Comparison of ENCODE assay signal across 1 cellular context in the genomic region with DNA sequence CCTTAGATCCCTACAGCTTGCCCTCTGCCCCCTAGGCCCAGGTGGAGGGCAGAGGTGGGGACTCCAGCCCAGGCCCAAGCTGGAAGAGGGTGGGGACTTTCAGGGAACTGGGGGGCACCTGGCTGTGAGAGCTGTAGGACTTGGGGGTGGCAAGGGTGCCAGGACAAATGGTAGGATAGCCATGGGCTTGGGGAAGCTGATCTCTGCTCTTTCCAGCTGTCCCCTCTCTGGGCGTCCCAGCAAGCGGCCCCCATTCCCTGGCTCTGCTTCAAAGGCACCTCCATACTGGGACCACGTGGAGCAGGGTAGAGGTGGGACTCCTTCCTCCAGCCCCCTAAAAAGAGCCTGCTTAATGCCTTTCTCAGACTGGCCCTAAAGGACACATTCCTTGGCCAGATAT.
TF ChIP-seq lines count a peak whose summit lies in the region.

No MANE protein-coding gene starts in this region.

TF ChIP-seq in GM12878, 131 proteins besides CTCF, POLR2A, EP300 and RAD21:
- TF ChIP-seq GABPA (IDR thresholded peaks at IDR 0.05; ENCODE audit: low read depth) (no peak), SUPT20H (IDR thresholded peaks at IDR 0.05; ENCODE audit: borderline replicate concordance, control insufficient read depth, low read depth, low read length) (no peak), SIN3A (IDR thresholded peaks at IDR 0.05; ENCODE audit: low read depth, low read length) (no peak), GATAD2B (conservative IDR thresholded peaks at IDR 0.05; ENCODE audit: low read depth) (no peak), KLF5 (IDR thresholded peaks at IDR 0.05; ENCODE audit: partially characterized antibody) (no peak), RFX5 (IDR thresholded peaks at IDR 0.05; ENCODE audit: low read depth, low read length) (no peak), CREM (IDR thresholded peaks at IDR 0.05; ENCODE audit: low read depth) (no peak), RELA (IDR thresholded peaks at IDR 0.05; ENCODE audit: borderline replicate concordance, partially characterized antibody) (no peak), CHD4 (IDR thresholded peaks at IDR 0.05) (no peak), FOXM1 (IDR thresholded peaks at IDR 0.05; ENCODE audit: low read depth, low read length) (no peak), NR2F1 (conservative IDR thresholded peaks at IDR 0.05) (no peak), SP1 (IDR thresholded peaks at IDR 0.05; ENCODE audit: low read depth, low read length) (no peak)
- TF ChIP-seq, protein P1, sequence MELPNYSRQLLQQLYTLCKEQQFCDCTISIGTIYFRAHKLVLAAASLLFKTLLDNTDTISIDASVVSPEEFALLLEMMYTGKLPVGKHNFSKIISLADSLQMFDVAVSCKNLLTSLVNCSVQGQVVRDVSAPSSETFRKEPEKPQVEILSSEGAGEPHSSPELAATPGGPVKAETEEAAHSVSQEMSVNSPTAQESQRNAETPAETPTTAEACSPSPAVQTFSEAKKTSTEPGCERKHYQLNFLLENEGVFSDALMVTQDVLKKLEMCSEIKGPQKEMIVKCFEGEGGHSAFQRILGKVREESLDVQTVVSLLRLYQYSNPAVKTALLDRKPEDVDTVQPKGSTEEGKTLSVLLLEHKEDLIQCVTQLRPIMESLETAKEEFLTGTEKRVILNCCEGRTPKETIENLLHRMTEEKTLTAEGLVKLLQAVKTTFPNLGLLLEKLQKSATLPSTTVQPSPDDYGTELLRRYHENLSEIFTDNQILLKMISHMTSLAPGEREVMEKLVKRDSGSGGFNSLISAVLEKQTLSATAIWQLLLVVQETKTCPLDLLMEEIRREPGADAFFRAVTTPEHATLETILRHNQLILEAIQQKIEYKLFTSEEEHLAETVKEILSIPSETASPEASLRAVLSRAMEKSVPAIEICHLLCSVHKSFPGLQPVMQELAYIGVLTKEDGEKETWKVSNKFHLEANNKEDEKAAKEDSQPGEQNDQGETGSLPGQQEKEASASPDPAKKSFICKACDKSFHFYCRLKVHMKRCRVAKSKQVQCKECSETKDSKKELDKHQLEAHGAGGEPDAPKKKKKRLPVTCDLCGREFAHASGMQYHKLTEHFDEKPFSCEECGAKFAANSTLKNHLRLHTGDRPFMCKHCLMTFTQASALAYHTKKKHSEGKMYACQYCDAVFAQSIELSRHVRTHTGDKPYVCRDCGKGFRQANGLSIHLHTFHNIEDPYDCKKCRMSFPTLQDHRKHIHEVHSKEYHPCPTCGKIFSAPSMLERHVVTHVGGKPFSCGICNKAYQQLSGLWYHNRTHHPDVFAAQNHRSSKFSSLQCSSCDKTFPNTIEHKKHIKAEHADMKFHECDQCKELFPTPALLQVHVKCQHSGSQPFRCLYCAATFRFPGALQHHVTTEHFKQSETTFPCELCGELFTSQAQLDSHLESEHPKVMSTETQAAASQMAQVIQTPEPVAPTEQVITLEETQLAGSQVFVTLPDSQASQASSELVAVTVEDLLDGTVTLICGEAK (IDR thresholded peaks at IDR 0.05; ENCODE audit: borderline replicate concordance): no peak
- TF ChIP-seq, protein P2, sequence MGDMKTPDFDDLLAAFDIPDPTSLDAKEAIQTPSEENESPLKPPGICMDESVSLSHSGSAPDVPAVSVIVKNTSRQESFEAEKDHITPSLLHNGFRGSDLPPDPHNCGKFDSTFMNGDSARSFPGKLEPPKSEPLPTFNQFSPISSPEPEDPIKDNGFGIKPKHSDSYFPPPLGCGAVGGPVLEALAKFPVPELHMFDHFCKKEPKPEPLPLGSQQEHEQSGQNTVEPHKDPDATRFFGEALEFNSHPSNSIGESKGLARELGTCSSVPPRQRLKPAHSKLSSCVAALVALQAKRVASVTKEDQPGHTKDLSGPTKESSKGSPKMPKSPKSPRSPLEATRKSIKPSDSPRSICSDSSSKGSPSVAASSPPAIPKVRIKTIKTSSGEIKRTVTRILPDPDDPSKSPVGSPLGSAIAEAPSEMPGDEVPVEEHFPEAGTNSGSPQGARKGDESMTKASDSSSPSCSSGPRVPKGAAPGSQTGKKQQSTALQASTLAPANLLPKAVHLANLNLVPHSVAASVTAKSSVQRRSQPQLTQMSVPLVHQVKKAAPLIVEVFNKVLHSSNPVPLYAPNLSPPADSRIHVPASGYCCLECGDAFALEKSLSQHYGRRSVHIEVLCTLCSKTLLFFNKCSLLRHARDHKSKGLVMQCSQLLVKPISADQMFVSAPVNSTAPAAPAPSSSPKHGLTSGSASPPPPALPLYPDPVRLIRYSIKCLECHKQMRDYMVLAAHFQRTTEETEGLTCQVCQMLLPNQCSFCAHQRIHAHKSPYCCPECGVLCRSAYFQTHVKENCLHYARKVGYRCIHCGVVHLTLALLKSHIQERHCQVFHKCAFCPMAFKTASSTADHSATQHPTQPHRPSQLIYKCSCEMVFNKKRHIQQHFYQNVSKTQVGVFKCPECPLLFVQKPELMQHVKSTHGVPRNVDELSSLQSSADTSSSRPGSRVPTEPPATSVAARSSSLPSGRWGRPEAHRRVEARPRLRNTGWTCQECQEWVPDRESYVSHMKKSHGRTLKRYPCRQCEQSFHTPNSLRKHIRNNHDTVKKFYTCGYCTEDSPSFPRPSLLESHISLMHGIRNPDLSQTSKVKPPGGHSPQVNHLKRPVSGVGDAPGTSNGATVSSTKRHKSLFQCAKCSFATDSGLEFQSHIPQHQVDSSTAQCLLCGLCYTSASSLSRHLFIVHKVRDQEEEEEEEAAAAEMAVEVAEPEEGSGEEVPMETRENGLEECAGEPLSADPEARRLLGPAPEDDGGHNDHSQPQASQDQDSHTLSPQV (IDR thresholded peaks at IDR 0.05): no peak
- TF ChIP-seq, protein P3, sequence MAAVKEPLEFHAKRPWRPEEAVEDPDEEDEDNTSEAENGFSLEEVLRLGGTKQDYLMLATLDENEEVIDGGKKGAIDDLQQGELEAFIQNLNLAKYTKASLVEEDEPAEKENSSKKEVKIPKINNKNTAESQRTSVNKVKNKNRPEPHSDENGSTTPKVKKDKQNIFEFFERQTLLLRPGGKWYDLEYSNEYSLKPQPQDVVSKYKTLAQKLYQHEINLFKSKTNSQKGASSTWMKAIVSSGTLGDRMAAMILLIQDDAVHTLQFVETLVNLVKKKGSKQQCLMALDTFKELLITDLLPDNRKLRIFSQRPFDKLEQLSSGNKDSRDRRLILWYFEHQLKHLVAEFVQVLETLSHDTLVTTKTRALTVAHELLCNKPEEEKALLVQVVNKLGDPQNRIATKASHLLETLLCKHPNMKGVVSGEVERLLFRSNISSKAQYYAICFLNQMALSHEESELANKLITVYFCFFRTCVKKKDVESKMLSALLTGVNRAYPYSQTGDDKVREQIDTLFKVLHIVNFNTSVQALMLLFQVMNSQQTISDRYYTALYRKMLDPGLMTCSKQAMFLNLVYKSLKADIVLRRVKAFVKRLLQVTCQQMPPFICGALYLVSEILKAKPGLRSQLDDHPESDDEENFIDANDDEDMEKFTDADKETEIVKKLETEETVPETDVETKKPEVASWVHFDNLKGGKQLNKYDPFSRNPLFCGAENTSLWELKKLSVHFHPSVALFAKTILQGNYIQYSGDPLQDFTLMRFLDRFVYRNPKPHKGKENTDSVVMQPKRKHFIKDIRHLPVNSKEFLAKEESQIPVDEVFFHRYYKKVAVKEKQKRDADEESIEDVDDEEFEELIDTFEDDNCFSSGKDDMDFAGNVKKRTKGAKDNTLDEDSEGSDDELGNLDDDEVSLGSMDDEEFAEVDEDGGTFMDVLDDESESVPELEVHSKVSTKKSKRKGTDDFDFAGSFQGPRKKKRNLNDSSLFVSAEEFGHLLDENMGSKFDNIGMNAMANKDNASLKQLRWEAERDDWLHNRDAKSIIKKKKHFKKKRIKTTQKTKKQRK (IDR thresholded peaks at IDR 0.05; ENCODE audit: low read depth, low read length): no peak
- TF ChIP-seq, protein P4, sequence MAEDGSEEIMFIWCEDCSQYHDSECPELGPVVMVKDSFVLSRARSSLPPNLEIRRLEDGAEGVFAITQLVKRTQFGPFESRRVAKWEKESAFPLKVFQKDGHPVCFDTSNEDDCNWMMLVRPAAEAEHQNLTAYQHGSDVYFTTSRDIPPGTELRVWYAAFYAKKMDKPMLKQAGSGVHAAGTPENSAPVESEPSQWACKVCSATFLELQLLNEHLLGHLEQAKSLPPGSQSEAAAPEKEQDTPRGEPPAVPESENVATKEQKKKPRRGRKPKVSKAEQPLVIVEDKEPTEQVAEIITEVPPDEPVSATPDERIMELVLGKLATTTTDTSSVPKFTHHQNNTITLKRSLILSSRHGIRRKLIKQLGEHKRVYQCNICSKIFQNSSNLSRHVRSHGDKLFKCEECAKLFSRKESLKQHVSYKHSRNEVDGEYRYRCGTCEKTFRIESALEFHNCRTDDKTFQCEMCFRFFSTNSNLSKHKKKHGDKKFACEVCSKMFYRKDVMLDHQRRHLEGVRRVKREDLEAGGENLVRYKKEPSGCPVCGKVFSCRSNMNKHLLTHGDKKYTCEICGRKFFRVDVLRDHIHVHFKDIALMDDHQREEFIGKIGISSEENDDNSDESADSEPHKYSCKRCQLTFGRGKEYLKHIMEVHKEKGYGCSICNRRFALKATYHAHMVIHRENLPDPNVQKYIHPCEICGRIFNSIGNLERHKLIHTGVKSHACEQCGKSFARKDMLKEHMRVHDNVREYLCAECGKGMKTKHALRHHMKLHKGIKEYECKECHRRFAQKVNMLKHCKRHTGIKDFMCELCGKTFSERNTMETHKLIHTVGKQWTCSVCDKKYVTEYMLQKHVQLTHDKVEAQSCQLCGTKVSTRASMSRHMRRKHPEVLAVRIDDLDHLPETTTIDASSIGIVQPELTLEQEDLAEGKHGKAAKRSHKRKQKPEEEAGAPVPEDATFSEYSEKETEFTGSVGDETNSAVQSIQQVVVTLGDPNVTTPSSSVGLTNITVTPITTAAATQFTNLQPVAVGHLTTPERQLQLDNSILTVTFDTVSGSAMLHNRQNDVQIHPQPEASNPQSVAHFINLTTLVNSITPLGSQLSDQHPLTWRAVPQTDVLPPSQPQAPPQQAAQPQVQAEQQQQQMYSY (CRISPR knock-in tag; IDR thresholded peaks at IDR 0.05): no peak
